In the genomic region with DNA sequence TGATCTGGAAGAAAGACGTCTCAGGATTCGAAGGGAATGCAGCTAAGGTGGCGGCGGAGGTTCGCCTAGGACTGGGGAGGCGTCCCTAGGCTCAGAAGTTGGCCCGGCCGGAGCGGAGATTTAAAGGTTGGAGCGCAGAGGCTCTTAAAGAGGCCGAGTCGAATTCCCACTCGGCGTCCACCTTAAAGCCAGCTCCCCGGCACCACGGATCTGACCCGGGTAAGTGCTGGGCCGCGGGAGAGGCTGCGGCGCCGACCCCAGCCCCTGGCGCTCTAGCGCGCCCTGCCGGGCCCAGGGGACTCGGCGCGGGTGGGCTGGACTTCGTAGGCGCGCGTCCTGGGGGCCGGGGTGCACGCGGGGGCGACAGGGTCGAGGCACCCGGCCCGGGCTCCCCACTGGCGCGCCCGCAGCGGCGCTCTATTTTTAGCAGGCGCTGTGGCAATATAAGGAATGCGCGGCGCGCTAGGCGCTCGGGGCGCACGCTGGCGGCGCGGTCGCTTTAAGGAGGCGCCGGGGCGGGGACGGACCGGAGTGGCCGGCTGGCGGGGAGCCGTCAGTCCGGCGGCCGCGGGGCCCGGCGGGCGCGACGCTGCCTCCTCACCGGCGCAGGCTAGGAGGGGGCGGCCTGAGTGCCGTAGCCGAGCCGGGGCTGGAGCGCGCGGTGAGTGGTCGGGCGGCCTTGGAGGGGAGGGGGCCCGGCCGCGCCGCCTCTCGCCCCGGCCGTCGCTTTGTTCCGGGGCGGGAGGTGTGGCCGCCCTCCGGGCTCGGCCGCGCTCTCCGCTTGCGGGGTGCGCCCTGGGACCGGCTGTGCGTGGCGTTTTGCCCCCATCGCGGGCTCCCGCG, we compare ENCODE assay signal across 8 cellular contexts. TPM values are rescaled to one million over a fixed set of nuclear protein-coding genes. Genes with fewer than 3 reads are reported as not detected.
DNase-seq lines count a peak whose midpoint lies in the region; ATAC-seq, FAIRE-seq and TF ChIP-seq lines count a peak whose summit lies in the region.

A gene (plus strand): TSS at position 473 of the 843 bp plus-strand sequence. CDS start 24,305 bp downstream, outside the sequence.

- H2AFZ ChIP-seq in keratinocyte (ENCODE audit: control insufficient read depth, low read length) = peak within 1 kb of the TSS; percentile 95

- no peak within 1 kb of the TSS for H3K27ac Mint-ChIP-seq in T-helper 17 cell

- H3K4me1 ChIP-seq in colonic mucosa (no peaks in the 10 kb centered on the region), keratinocyte (ENCODE audit: control insufficient read depth, extremely low read depth, insufficient read depth, low read length) (peaks cover 3% of the 10 kb centered on the region), skeletal muscle satellite cell (ENCODE audit: control insufficient read depth, insufficient read depth, low read length) (peaks cover 36% of the 10 kb centered on the region)

- dilution Hi-C loops in keratinocyte (cut with MboI; ENCODE audit: extremely low pct_ligation_motif_present, low sequenced_read_pairs) = no loop called here

- H3K9me1 ChIP-seq in keratinocyte (ENCODE audit: control insufficient read depth, extremely low read depth, insufficient read depth, low read length) = no peaks in the 10 kb centered on the region

- H3K9ac ChIP-seq in colonic mucosa (ENCODE audit: low read depth in 2 of 2, low read length in 2 of 2) (peak within 1 kb of the TSS; percentile 51 to 76), keratinocyte (ENCODE audit: control insufficient read depth, extremely low read depth, insufficient read depth, low read length) (peak within 1 kb of the TSS; percentile 61), skeletal muscle satellite cell (ENCODE audit: low read depth, low read length) (peak within 1 kb of the TSS; percentile 79)

- no peaks in the 10 kb centered on the region for H3K36me3 Mint-ChIP-seq in T-helper 17 cell (ENCODE audit: low read depth)

- ATAC-seq in T-helper 17 cell (peak; percentile 72), GM18867 (IDR thresholded peaks at IDR 0.05; ENCODE audit: unreplicated experiment) (no peak)

- H3K27me3 ChIP-seq in colonic mucosa (peaks cover 3% of the 10 kb centered on the region), keratinocyte (ENCODE audit: control insufficient read depth, extremely low read depth, insufficient read depth, low read length) (peaks cover 3% of the 10 kb centered on the region), skeletal muscle satellite cell (ENCODE audit: control insufficient read depth, insufficient read depth, low read length) (no peaks in the 10 kb centered on the region)

- TF ChIP-seq CTCF in LNCaP clone FGC (IDR thresholded peaks at IDR 0.05; ENCODE audit: control insufficient read depth, extremely low read depth, insufficient read depth) (peak; percentile 42), colonic mucosa (IDR thresholded peaks at IDR 0.05) (no peak), keratinocyte (optimal IDR thresholded peaks at IDR 0.05 in 1 of 3, IDR thresholded peaks at IDR 0.05 in 1 of 3, conservative IDR thresholded peaks at IDR 0.05 in 1 of 3; ENCODE audit: extremely low read depth in 1 of 3, insufficient read depth in 2 of 3, low read length in 3 of 3) (peak in 2 of 3 experiments; percentile 25 to 42)

- DNase-seq in EL = peak; percentile 82
- DNase-seq in LNCaP clone FGC (ENCODE audit: low read depth) = peak; percentile 30
- DNase-seq in T-helper 17 cell = no peak
- peak; percentile 64 for DNase-seq in colonic mucosa
- DNase-seq in keratinocyte (ENCODE audit: low read depth, low spot score) = no peak
- DNase-seq in KG1 (lab: John Stamatoyannopoulos, UW) = no peak

- peaks cover 7% of the 10 kb centered on the region for H3K4me1 Mint-ChIP-seq in T-helper 17 cell

- H3K27ac ChIP-seq in colonic mucosa (peak within 1 kb of the TSS; percentile 80), keratinocyte (ENCODE audit: control insufficient read depth, insufficient read depth, low read length) (peak within 1 kb of the TSS; percentile 14)

- H3K4me3 ChIP-seq in LNCaP clone FGC (ENCODE audit: low read depth, low read length) (peak within 1 kb of the TSS; percentile 55), colonic mucosa (peak within 1 kb of the TSS; percentile 76), keratinocyte (ENCODE audit: control insufficient read depth in 2 of 3, extremely low read depth in 1 of 3, insufficient read depth in 2 of 3, low read depth in 1 of 3, low read length in 3 of 3) (peak within 1 kb of the TSS; percentile 42 to 76 (median 71)), skeletal muscle satellite cell (ENCODE audit: low read length) (peak within 1 kb of the TSS; percentile 74)

- no peak for FAIRE-seq in keratinocyte (lab: Jason Lieb, UNC)

- H3K4me3 Mint-ChIP-seq in T-helper 17 cell = peak within 1 kb of the TSS; percentile 97

- H3K36me3 ChIP-seq in colonic mucosa (no peaks in the 10 kb centered on the region), keratinocyte (ENCODE audit: control insufficient read depth in 2 of 2, extremely low read depth in 1 of 2, insufficient read depth in 2 of 2, low read length in 2 of 2) (no peaks in the 10 kb centered on the region), skeletal muscle satellite cell (ENCODE audit: insufficient read depth, low read length) (no peaks in the 10 kb centered on the region)

- intact Hi-C loops in colonic mucosa (cut with DNase I) = no loop called here

- no peaks in the 10 kb centered on the region for H4K20me1 ChIP-seq in keratinocyte (ENCODE audit: control insufficient read depth, extremely low read depth, insufficient read depth, low read length)

- H3K27me3 Mint-ChIP-seq in T-helper 17 cell = peaks cover 34% of the 10 kb centered on the region

- H3K4me2 ChIP-seq in keratinocyte (ENCODE audit: control insufficient read depth, extremely low read depth, insufficient read depth, low read depth, low read length) (peak within 1 kb of the TSS; percentile 90), skeletal muscle satellite cell (ENCODE audit: low read length) (peak within 1 kb of the TSS; percentile 88)

- no peaks in the 10 kb centered on the region for H3K79me2 ChIP-seq in keratinocyte (ENCODE audit: control insufficient read depth, insufficient read depth, low read length)

- H3K9me3 ChIP-seq in T-helper 17 cell (ENCODE audit: control insufficient read depth, low read length, poor library complexity, severe bottlenecking) (no peaks in the 10 kb centered on the region), colonic mucosa (no peaks in the 10 kb centered on the region), keratinocyte (ENCODE audit: control insufficient read depth, low read depth, low read length) (no peaks in the 10 kb centered on the region), skeletal muscle satellite cell (replicated peaks; ENCODE audit: low read length) (no peaks in the 10 kb centered on the region)

RNA-seq across cellular contexts. Expression of the gene that starts here (rescaled TPM):
- total RNA-seq in T-helper 17 cell = 1 to 10 TPM in 1 of 2 donors, under 1 TPM in 1; 0.13 to 1.6 TPM
- 1 to 10 TPM; 2.2 to 4.5 TPM for total RNA-seq in colonic mucosa
- polyA plus RNA-seq in keratinocyte = 7.7 to 15.6 TPM (median 9.8 TPM) in 3 replicates
- polyA plus RNA-seq in keratinocyte (2011; ENCODE audit: low read depth) = 6.7 TPM
- polyA plus RNA-seq in keratinocyte (2011; cell fraction: cytosol; rRNA removed) = 18.6 and 20.1 TPM in 2 replicates
- polyA plus RNA-seq in keratinocyte (2011; cell fraction: nucleus; rRNA removed) = 13.4 TPM in 2 replicates
- polyA plus RNA-seq in keratinocyte (2012; ENCODE audit: low replicate concordance) = 8.2 and 9.9 TPM in 2 replicates
- 11.9 to 28.9 TPM (median 22.3 TPM) in 3 replicates for polyA minus RNA-seq in keratinocyte
- 21.3 TPM for polyA minus RNA-seq in keratinocyte (2011; cell fraction: cytosol; rRNA and poly(A)+ RNA removed)
- polyA minus RNA-seq in keratinocyte (2011; cell fraction: nucleus; rRNA and poly(A)+ RNA removed) = 8.2 and 10.2 TPM in 2 replicates
- 18.0 and 42.8 TPM in 2 replicates for total RNA-seq in skeletal muscle satellite cell (2012; rRNA removed)

Comparison
In these comparisons a context has a peak if more than half of its experiments do, and no peak if none do; other contexts are left out.
1. DNase-seq: peak in EL (single experiment), LNCaP clone FGC (single experiment) and colonic mucosa (single experiment); none in T-helper 17 cell (0 of 3), keratinocyte (single experiment) and KG1 (single experiment).
2. Peak in every context shown above with its lines, with median percentiles within 50 percentile points of each other: H3K4me3 ChIP-seq and H3K9ac ChIP-seq.